ENCODE assay signal across 10 cellular contexts in the genomic region with DNA sequence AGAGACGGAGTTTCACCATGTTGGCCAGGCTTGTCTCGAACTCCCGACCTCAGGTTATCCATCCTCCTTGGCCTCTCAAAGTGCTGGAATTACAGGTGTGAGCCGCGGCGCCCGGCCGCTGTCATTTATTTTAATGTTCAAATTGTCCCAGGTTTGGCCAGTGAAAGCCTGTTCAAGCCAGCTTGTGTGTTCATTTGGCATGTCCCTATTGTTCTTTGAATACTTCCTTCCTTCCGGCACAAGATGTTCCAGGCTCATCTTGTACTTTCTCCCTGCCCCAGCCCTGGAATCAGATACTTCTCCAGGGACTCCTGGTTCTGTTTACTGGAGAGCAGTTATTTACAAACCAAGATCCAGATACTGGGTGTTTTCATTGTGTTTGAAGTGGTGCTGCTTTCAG. TPM values are rescaled to one million over a fixed set of nuclear protein-coding genes. Genes with fewer than 3 reads are reported as not detected.
A peak's percentile ranks its signal among the peaks of the same experiment; 100 is the strongest.
DNase-seq lines count a peak whose midpoint lies in the region; ATAC-seq and TF ChIP-seq lines count a peak whose summit lies in the region.
"Had no signal": no experiment of that assay in that cellular context is flagged by ENCODE, and none has a peak within 500 bp of the region (broad histone marks: within the 10 kb centered on the region; RNA-seq: fewer than 3 reads in every experiment).

No MANE protein-coding gene starts in this region.

- WGBS in trophoblast cell (ENCODE audit: extremely low coverage, insufficient coverage, insufficient read length): no CpG with 5 or more reads among the region's 9 CpGs

- peak overlapping the region; percentile 61 for H2BK12ac ChIP-seq in trophoblast cell (ENCODE audit: low read length)

- H3K23ac ChIP-seq in trophoblast cell (ENCODE audit: low read length): no peak overlapping the region

- H2AFZ ChIP-seq in trophoblast cell (ENCODE audit: insufficient read depth, low read length, poor library complexity): no peak overlapping the region

- ATAC-seq in activated naive CD8-positive, alpha-beta T cell treated with anti-CD3 and anti-CD28 coated beads, Interleukin-2, amount 50 U/mL, for 24 hours: no peak
- ATAC-seq in left ventricle myocardium superior (peak; percentile 64), HG03097 (IDR thresholded peaks at IDR 0.05; ENCODE audit: low FRiP score, unreplicated experiment) (no peak), HG02840 (IDR thresholded peaks at IDR 0.05; ENCODE audit: low FRiP score, unreplicated experiment) (no peak)

- no peak overlapping the region for H4K12ac ChIP-seq in trophoblast cell (ENCODE audit: low read depth, low read length)

- no peaks in the 10 kb centered on the region for H3K27me3 ChIP-seq in trophoblast cell (ENCODE audit: insufficient read depth, low read length)

- H4K91ac ChIP-seq in trophoblast cell (ENCODE audit: low read depth, low read length): peak overlapping the region; percentile 78

- peaks cover 2 to 4% of the 10 kb centered on the region in 2 experiments for H3K4me1 ChIP-seq in trophoblast cell (ENCODE audit: control insufficient read depth in 1 of 2, insufficient read depth in 2 of 2, low read length in 2 of 2)

- no peak overlapping the region for H2BK5ac ChIP-seq in trophoblast cell (ENCODE audit: low read depth, low read length, poor library complexity)

- no peak overlapping the region for H3K18ac ChIP-seq in trophoblast cell (ENCODE audit: low read length)

- peaks cover 5% of the 10 kb centered on the region for H3K4me1 Mint-ChIP-seq in activated naive CD8-positive, alpha-beta T cell treated with anti-CD3 and anti-CD28 coated beads, Interleukin-2, amount 50 U/mL, for 24 hours
- peaks cover 16% of the 10 kb centered on the region for H3K4me1 Mint-ChIP-seq in osteocyte (ENCODE audit: unreplicated experiment)

- DNase-seq in GM20000 (ENCODE audit: low spot score) (peak; percentile 3), left ventricle myocardium superior (peak; percentile 54), trophoblast cell (no peak), osteocyte (ENCODE audit: extremely low spot score, unreplicated experiment) (no peak), NCI-H2029 treated with DMSO at 0.1 percent for 48 hours (lab: John Stamatoyannopoulos, UW) (no peak)
- no peak for DNase-seq in activated naive CD8-positive, alpha-beta T cell treated with anti-CD3 and anti-CD28 coated beads, Interleukin-2, amount 50 U/mL, for 24 hours
- DNase-seq: COR-L47, NCI-H524 treated with DMSO at 0.1 percent for 48 hours had no signal

- H3K4me2 ChIP-seq in trophoblast cell (ENCODE audit: low read length): no peak overlapping the region

- H3K9me3 ChIP-seq in trophoblast cell (ENCODE audit: insufficient read depth, low read depth, low read length): no peaks in the 10 kb centered on the region

- peaks cover 16% of the 10 kb centered on the region for H3K79me1 ChIP-seq in trophoblast cell (ENCODE audit: low read length)

- no peak overlapping the region for H2AK5ac ChIP-seq in trophoblast cell (ENCODE audit: low read length)

- H4K8ac ChIP-seq in trophoblast cell (ENCODE audit: low read depth, low read length): peak overlapping the region; percentile 47

- TF ChIP-seq CTCF in GM20000 (IDR thresholded peaks at IDR 0.05; ENCODE audit: extremely low read depth, missing control alignments) (no peak), osteocyte (IDR thresholded peaks at IDR 0.05) (no peak)

- H3K36me3 Mint-ChIP-seq in activated naive CD8-positive, alpha-beta T cell treated with anti-CD3 and anti-CD28 coated beads, Interleukin-2, amount 50 U/mL, for 24 hours (ENCODE audit: low read depth): no peaks in the 10 kb centered on the region
- H3K36me3 Mint-ChIP-seq in osteocyte (ENCODE audit: unreplicated experiment): no peaks in the 10 kb centered on the region

- peaks cover 49% of the 10 kb centered on the region for H3K27me3 Mint-ChIP-seq in activated naive CD8-positive, alpha-beta T cell treated with anti-CD3 and anti-CD28 coated beads, Interleukin-2, amount 50 U/mL, for 24 hours
- no peaks in the 10 kb centered on the region for H3K27me3 Mint-ChIP-seq in osteocyte (ENCODE audit: unreplicated experiment)

- peak overlapping the region; percentile 31 for H3K27ac Mint-ChIP-seq in activated naive CD8-positive, alpha-beta T cell treated with anti-CD3 and anti-CD28 coated beads, Interleukin-2, amount 50 U/mL, for 24 hours
- H3K27ac Mint-ChIP-seq in osteocyte (ENCODE audit: unreplicated experiment): no peak overlapping the region

- H3K27ac ChIP-seq in trophoblast cell (ENCODE audit: low read depth, low read length): peak overlapping the region; percentile 59

- H3K9me3 Mint-ChIP-seq in activated naive CD8-positive, alpha-beta T cell treated with anti-CD3 and anti-CD28 coated beads, Interleukin-2, amount 50 U/mL, for 24 hours: no peaks in the 10 kb centered on the region
- H3K9me3 Mint-ChIP-seq in osteocyte (ENCODE audit: unreplicated experiment): no peaks in the 10 kb centered on the region

- H3K36me3 ChIP-seq in trophoblast cell (ENCODE audit: control insufficient read depth in 1 of 2, insufficient read depth in 2 of 2, low read length in 2 of 2): no peaks in the 10 kb centered on the region

- intact Hi-C loops in left ventricle myocardium superior (cut with micrococcal nuclease): no loop called here

- H3K4ac ChIP-seq in trophoblast cell (ENCODE audit: low read depth, low read length): no peak overlapping the region

- H3K4me3 ChIP-seq in trophoblast cell (ENCODE audit: low read depth, low read length): no peak overlapping the region

- H2BK120ac ChIP-seq in trophoblast cell (ENCODE audit: insufficient read depth, low read length, poor library complexity): peak overlapping the region; percentile 50

- no peak overlapping the region for H3K9ac ChIP-seq in trophoblast cell (ENCODE audit: low read length)

- H3K79me2 ChIP-seq in trophoblast cell (ENCODE audit: control insufficient read depth, insufficient read depth, low read length, poor library complexity): peaks cover 5% of the 10 kb centered on the region

- H3K4me3 Mint-ChIP-seq in activated naive CD8-positive, alpha-beta T cell treated with anti-CD3 and anti-CD28 coated beads, Interleukin-2, amount 50 U/mL, for 24 hours: peak overlapping the region; percentile 49
- no peak overlapping the region for H3K4me3 Mint-ChIP-seq in osteocyte (ENCODE audit: unreplicated experiment)

- H3K14ac ChIP-seq in trophoblast cell (ENCODE audit: low read length): no peak overlapping the region

RNA-seq across cellular contexts. Expression of a gene that starts 37.0 kb away (rescaled TPM):
- total RNA-seq in left ventricle myocardium superior: not detected
- polyA plus RNA-seq in trophoblast cell (2013): 0.69 and 0.79 TPM in 2 replicates
- total RNA-seq in osteocyte: 0.08 and 0.10 TPM in 2 replicates

RNA-seq across cellular contexts. Expression of a gene that starts 37.4 kb away (rescaled TPM):
- total RNA-seq in left ventricle myocardium superior (2.5 TPM), osteocyte (10.7 and 11.5 TPM in 2 replicates)
- polyA plus RNA-seq in trophoblast cell (2013): 8.5 and 9.2 TPM in 2 replicates

Comparison
In these comparisons a context has a peak if more than half of its experiments do, and no peak if none do; other contexts are left out.
1. DNase-seq: peak in GM20000 (single experiment) and left ventricle myocardium superior (single experiment); none in activated naive CD8-positive, alpha-beta T cell treated with anti-CD3 and anti-CD28 coated beads, Interleukin-2, amount 50 U/mL, for 24 hours (single experiment), trophoblast cell (0 of 2), osteocyte (single experiment) and NCI-H2029 treated with DMSO at 0.1 percent for 48 hours (single experiment).